In the genomic region with DNA sequence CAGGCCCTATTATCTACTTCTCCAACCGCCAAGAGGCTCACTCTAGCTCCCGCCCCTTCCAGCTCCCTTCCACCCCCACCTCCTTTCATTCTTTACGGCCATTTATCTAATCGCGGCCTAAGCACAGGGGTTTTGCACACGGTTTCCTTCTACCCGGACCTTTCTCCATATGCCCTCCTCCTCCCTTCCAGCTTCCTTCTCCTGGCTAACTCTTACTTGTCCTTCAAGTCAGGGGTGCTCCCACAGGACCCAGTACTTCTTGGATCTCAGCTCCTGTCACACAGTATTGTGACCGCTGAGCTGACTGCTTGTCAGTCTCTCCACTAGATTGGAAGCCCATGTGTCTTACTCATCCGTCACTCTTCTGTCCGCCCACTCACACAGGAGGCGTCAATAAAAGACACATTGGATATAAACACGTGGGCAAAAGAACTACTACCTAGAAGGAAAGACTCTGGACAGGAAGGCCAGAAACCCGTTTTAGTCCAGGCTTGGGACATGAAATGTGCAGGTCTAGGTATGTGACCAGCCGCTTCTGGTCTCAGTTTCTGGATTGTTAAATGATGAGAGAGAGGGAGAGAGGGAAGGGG, we compare ENCODE assay signal across 11 cellular contexts. TPM values are rescaled to one million over a fixed set of nuclear protein-coding genes. Genes with fewer than 3 reads are reported as not detected.
DNase-seq lines count a peak whose midpoint lies in the region; ATAC-seq, FAIRE-seq and TF ChIP-seq lines count a peak whose summit lies in the region.
"Had no signal": no experiment of that assay in that cellular context is flagged by ENCODE, and none has a peak within 500 bp of the region (broad histone marks: within the 10 kb centered on the region; RNA-seq: fewer than 3 reads in every experiment).

No MANE protein-coding gene starts in this region.

- H3K27me3 ChIP-seq in K562 (ENCODE audit: control insufficient read depth in 2 of 2, insufficient read depth in 2 of 2, low read length in 2 of 2), result no peaks in the 10 kb centered on the region
- peaks cover 0 to 11% (median 0%) of the 10 kb centered on the region in 3 experiments for H3K27me3 ChIP-seq in neuronal stem cell (ENCODE audit: control insufficient read depth in 3 of 3, insufficient read depth in 3 of 3, low read depth in 1 of 3, low read length in 3 of 3)

- no peak overlapping the region for H2BK120ac ChIP-seq in neuronal stem cell (ENCODE audit: low read depth, low read length)

- H3K79me1 ChIP-seq in neuronal stem cell (ENCODE audit: low read depth, low read length), result no peaks in the 10 kb centered on the region

- CTCF ChIA-PET in activated CD4-positive, alpha-beta T cell treated with anti-CD3 and anti-CD28 coated beads, Interleukin-2, amount 10 ng/mL, durations not matched to agents 7 days and 5 days (lab: Charles Lee), result interaction anchor here (0.6 to 1.8 kb wide), 9 partner anchors 9 to 780 kb away, joined by 3 to 5 read pairs (median 3); no protein-coding TSS in a partner anchor
- CTCF ChIA-PET in K562 (lab: Yijun Ruan, JAX; ENCODE audit: low intra/inter-chr PET ratio), result interaction anchor here (0.6 to 1.8 kb wide), 4 partner anchors 44 to 779 kb away, joined by 3 to 8 read pairs (median 4); no protein-coding TSS in a partner anchor

- no peak overlapping the region for H4K8ac ChIP-seq in neuronal stem cell (ENCODE audit: low read depth, low read length)

- H3K4me3 ChIP-seq in K562 (no peak overlapping the region), neuronal stem cell (ENCODE audit: low read length in 2 of 2) (no peak overlapping the region)

- no peak overlapping the region for H3K27ac Mint-ChIP-seq in activated CD4-positive, alpha-beta T cell treated with anti-CD3 and anti-CD28 coated beads, Interleukin-2, amount 10 ng/mL, durations not matched to agents 7 days and 5 days
- peak overlapping the region in 1 of 3 donors; percentile 96 for H3K27ac Mint-ChIP-seq in IgD-negative memory B cell

- in situ Hi-C loops in K562 (cut with MboI), result loop anchor here (10.0 kb wide), 1 partner anchor 578 kb away; no protein-coding TSS in a partner anchor

- peak overlapping the region; percentile 0 for H3K18ac ChIP-seq in neuronal stem cell (ENCODE audit: low read length)

- FAIRE-seq in K562 (lab: Jason Lieb, UNC), result peak; percentile 90
- FAIRE-seq: G401.6 had no signal

- H3K4ac ChIP-seq in neuronal stem cell (ENCODE audit: low read length), result no peak overlapping the region

- BruUV-seq in K562 (replicated peaks; lab: Mats Ljungman, UMichigan), result no TSS peak

- TF ChIP-seq POLR2A in K562 (conservative IDR thresholded peaks at IDR 0.05), result peak; percentile 48; the same call in 1 of the 2 replicates

- no peak overlapping the region for H3K23ac ChIP-seq in neuronal stem cell (ENCODE audit: low read depth, low read length, poor library complexity)

- H3K9me3 ChIP-seq in K562 (replicated peaks; ENCODE audit: control insufficient read depth, insufficient read depth, low read depth, low read length) (no peaks in the 10 kb centered on the region), neuronal stem cell (replicated peaks in 1 of 2; ENCODE audit: control insufficient read depth in 2 of 2, insufficient read depth in 1 of 2, low read depth in 1 of 2, low read length in 2 of 2) (no peaks in the 10 kb centered on the region)
- H3K9me3 ChIP-seq: neutrophil had no signal

- H3K4me2 ChIP-seq in K562 (ENCODE audit: insufficient read depth, low read length) (peak overlapping the region; percentile 64), neuronal stem cell (ENCODE audit: insufficient read depth, low read length, poor library complexity, severe bottlenecking) (no peak overlapping the region)

- H3K4me3 Mint-ChIP-seq in activated CD4-positive, alpha-beta T cell treated with anti-CD3 and anti-CD28 coated beads, Interleukin-2, amount 10 ng/mL, durations not matched to agents 7 days and 5 days, result peak overlapping the region; percentile 82
- peak overlapping the region; percentile 80 to 100 (median 98) for H3K4me3 Mint-ChIP-seq in IgD-negative memory B cell

- ATAC-seq in K562, result peak; percentile 85
- no peak for ATAC-seq in GM21447 (IDR thresholded peaks at IDR 0.05; ENCODE audit: unreplicated experiment)

- intact Hi-C loops in K562 (cut with micrococcal nuclease), result loop anchor here (1.0 to 10.0 kb wide), 6 partner anchors 42 to 780 kb away; no protein-coding TSS in a partner anchor

- no peak overlapping the region for H3K14ac ChIP-seq in neuronal stem cell (ENCODE audit: low read length)

- WGBS in K562 (ENCODE audit: insufficient coverage, low coverage, missing lambda C conversion rate), result 3% methylated on average over 14 of the region's 14 CpGs
- WGBS in neuronal stem cell (ENCODE audit: extremely low coverage in 2 of 2, insufficient read length in 2 of 2, insufficient replicate concordance in 1 of 2), 2 donors, result no CpG with 5 or more reads among the region's 14 CpGs

- H3K9me1 ChIP-seq in K562 (ENCODE audit: control insufficient read depth, insufficient read depth, low read length), result no peaks in the 10 kb centered on the region

- H3K79me2 ChIP-seq in K562 (ENCODE audit: control insufficient read depth, insufficient read depth, low read length), result no peaks in the 10 kb centered on the region

- no peaks in the 10 kb centered on the region for H4K20me1 ChIP-seq in K562 (replicated peaks; ENCODE audit: control insufficient read depth, insufficient read depth, low read length)

- H2AK5ac ChIP-seq in neuronal stem cell (ENCODE audit: low read depth, low read length), result no peak overlapping the region

- DNase-seq in activated CD4-positive, alpha-beta T cell treated with anti-CD3 and anti-CD28 coated beads, Interleukin-2, amount 10 ng/mL, durations not matched to agents 7 days and 5 days, result no peak
- no peak for DNase-seq in activated CD4-positive, alpha-beta T cell treated with anti-CD3 and anti-CD28 coated beads, Interleukin-2, amount 50 U/mL, for 48 hours
- DNase-seq in K562 (ENCODE audit: extremely low read depth in 1 of 4, low spot score in 3 of 4) (peak; percentile 69 to 87 (median 77)), neuronal stem cell (ENCODE audit: low spot score) (no peak), inferior parietal cortex (ENCODE audit: extremely low spot score) (no peak), GDM1 (lab: John Stamatoyannopoulos, UW) (no peak)

- POLR2A ChIA-PET in activated CD4-positive, alpha-beta T cell treated with anti-CD3 and anti-CD28 coated beads, Interleukin-2, amount 10 ng/mL, durations not matched to agents 7 days and 5 days (lab: Charles Lee), result no interaction called here
- POLR2A ChIA-PET in K562 (lab: Yijun Ruan, JAX), result interaction anchor here (0.6 to 1.6 kb wide), 3 partner anchors 19 to 38 kb away, joined by 3 to 4 read pairs (median 3); no protein-coding TSS in a partner anchor

- TF ChIP-seq CTCF in K562 (IDR thresholded peaks at IDR 0.05 in 2 of 3, conservative IDR thresholded peaks at IDR 0.05 in 1 of 3; ENCODE audit: insufficient read depth in 2 of 3, low read depth in 1 of 3, low read length in 3 of 3), result no peak

- peak; percentile 53; the same call in 1 of the 2 replicates for TF ChIP-seq EP300 in K562 (IDR thresholded peaks at IDR 0.05; ENCODE audit: low read length)

- H3K4me1 Mint-ChIP-seq in activated CD4-positive, alpha-beta T cell treated with anti-CD3 and anti-CD28 coated beads, Interleukin-2, amount 10 ng/mL, durations not matched to agents 7 days and 5 days, result peaks cover 11% of the 10 kb centered on the region
- H3K4me1 Mint-ChIP-seq in IgD-negative memory B cell, result peaks cover 2 to 9% (median 8%) of the 10 kb centered on the region in 3 donors

- no peak overlapping the region for H4K91ac ChIP-seq in neuronal stem cell (ENCODE audit: low read depth, low read length, poor library complexity)

- H3K27me3 Mint-ChIP-seq in activated CD4-positive, alpha-beta T cell treated with anti-CD3 and anti-CD28 coated beads, Interleukin-2, amount 10 ng/mL, durations not matched to agents 7 days and 5 days, result peaks cover 16% of the 10 kb centered on the region
- peaks cover 7% of the 10 kb centered on the region for H3K27me3 Mint-ChIP-seq in IgD-negative memory B cell

- H3K9ac ChIP-seq in K562 (ENCODE audit: insufficient read depth in 1 of 2, low read depth in 2 of 2, low read length in 2 of 2) (peak overlapping the region; percentile 8 to 49; a peak in 3 of 4 replicates), neuronal stem cell (ENCODE audit: low read depth, low read length, poor library complexity) (no peak overlapping the region)

- peaks cover 40 to 46% of the 10 kb centered on the region in 2 experiments; a peak in 4 of 5 replicates for H3K4me1 ChIP-seq in K562 (replicated peaks in 1 of 2; ENCODE audit: control insufficient read depth in 2 of 2, insufficient read depth in 2 of 2, low read length in 2 of 2)
- peaks cover 1 to 8% of the 10 kb centered on the region in 2 donors for H3K4me1 ChIP-seq in neuronal stem cell (ENCODE audit: control insufficient read depth in 2 of 2, insufficient read depth in 1 of 2, low read depth in 1 of 2, low read length in 2 of 2)

- H3K27ac ChIP-seq in K562 (ENCODE audit: extremely low read depth, low read depth, low read length) (peak overlapping the region; percentile 82), neuronal stem cell (replicated peaks; ENCODE audit: low read length) (no peak overlapping the region)
- H3K27ac ChIP-seq: epithelial cell of prostate, neutrophil had no signal

- H2BK12ac ChIP-seq in neuronal stem cell (ENCODE audit: low read length), result no peak overlapping the region

- H3K36me3 ChIP-seq in K562 (ENCODE audit: control insufficient read depth, insufficient read depth, low read length) (no peaks in the 10 kb centered on the region), neuronal stem cell (replicated peaks in 1 of 2; ENCODE audit: control insufficient read depth in 2 of 2, insufficient read depth in 2 of 2, low read length in 2 of 2) (no peaks in the 10 kb centered on the region)
- H3K36me3 ChIP-seq: neutrophil had no signal

- no peaks in the 10 kb centered on the region for H3K36me3 Mint-ChIP-seq in activated CD4-positive, alpha-beta T cell treated with anti-CD3 and anti-CD28 coated beads, Interleukin-2, amount 10 ng/mL, durations not matched to agents 7 days and 5 days (ENCODE audit: low read depth)
- no peaks in the 10 kb centered on the region for H3K36me3 Mint-ChIP-seq in IgD-negative memory B cell

- H2AFZ ChIP-seq in K562 (ENCODE audit: low read depth, low read length) (peak overlapping the region; percentile 94), neuronal stem cell (ENCODE audit: low read length) (peak overlapping the region; percentile 73)

- TF ChIP-seq RAD21 in K562 (CRISPR knock-in tag; conservative IDR thresholded peaks at IDR 0.05 in 1 of 2, IDR thresholded peaks at IDR 0.05 in 1 of 2), result no peak

- H3K9me3 Mint-ChIP-seq in activated CD4-positive, alpha-beta T cell treated with anti-CD3 and anti-CD28 coated beads, Interleukin-2, amount 10 ng/mL, durations not matched to agents 7 days and 5 days, result no peaks in the 10 kb centered on the region
- H3K9me3 Mint-ChIP-seq in IgD-negative memory B cell, result no peaks in the 10 kb centered on the region

- H2BK5ac ChIP-seq in neuronal stem cell (ENCODE audit: low read length), result no peak overlapping the region

- peak overlapping the region; percentile 1 for H2BK15ac ChIP-seq in neuronal stem cell (ENCODE audit: low read length)

RNA-seq across cellular contexts. Expression of gene HPS1, which starts 20.3 kb away (rescaled TPM):
- total RNA-seq in activated CD4-positive, alpha-beta T cell treated with anti-CD3 and anti-CD28 coated beads, Interleukin-2, amount 10 ng/mL, durations not matched to agents 7 days and 5 days, result 100 to 1,000 TPM in 1 of 2 experiments, 10 to 100 TPM in 1; 95.5 to 102 TPM
- polyA plus RNA-seq in IgD-negative memory B cell (125 TPM), K562 (2011; rRNA removed) (36.1 and 53.7 TPM in 2 replicates), K562 (2014; fragmentation: Illumina TruSeq; extraction: Trizol) (31.0 and 35.2 TPM in 2 replicates), K562 (2014; fragmentation: Nextera tagmentation; extraction: Ambion mirVana) (10 to 100 TPM; 18.1 to 23.7 TPM), K562 (2014; rRNA removed) (34.4 and 38.4 TPM in 2 replicates)
- 66.7 and 154 TPM in 2 replicates for total RNA-seq in K562 (2011; cell fraction: chromatin; rRNA removed; ENCODE audit: low replicate concordance)
- total RNA-seq in K562 (2011; cell fraction: nucleolus; rRNA removed), result 80.3 and 92.9 TPM in 2 replicates
- total RNA-seq in K562 (2011; cell fraction: nucleoplasm; rRNA removed), result 62.7 and 73.1 TPM in 2 replicates
- total RNA-seq in K562 (2014; rRNA removed) (26.3 and 37.1 TPM in 2 replicates), K562 (2014; rRNA removed; fragmentation: Illumina TruSeq; extraction: Trizol) (16.2 and 18.7 TPM in 2 replicates), K562 (2015; rRNA removed; fragmentation: Illumina TruSeq; extraction: Trizol) (20.8 and 23.2 TPM in 2 replicates), K562 (2021) (43.6 and 45.3 TPM in 2 replicates)
- polyA plus RNA-seq in K562 (2011; cell fraction: cytosol; rRNA removed), result 29.6 and 48.7 TPM in 2 replicates
- polyA plus RNA-seq in K562 (2011; cell fraction: nucleus; rRNA removed), result 137 and 184 TPM in 2 replicates
- polyA plus RNA-seq in K562 (2012), result 46.1 and 96.9 TPM in 2 replicates
- polyA minus RNA-seq in K562 (2011; rRNA and poly(A)+ RNA removed), result 20.8 and 27.8 TPM in 2 replicates
- 24.5 and 27.4 TPM in 2 replicates for polyA minus RNA-seq in K562 (2011; cell fraction: cytosol; rRNA and poly(A)+ RNA removed)
- polyA minus RNA-seq in K562 (2011; cell fraction: nucleus; rRNA and poly(A)+ RNA removed), result 43.5 and 44.1 TPM in 2 replicates
- polyA plus RNA-seq in neuronal stem cell (2013, experiment 1 of 2), result 34.3 TPM
- polyA plus RNA-seq in neuronal stem cell (2013, experiment 2 of 2), result 34.4 TPM

RNA-seq across cellular contexts. Expression of gene PYROXD2, which starts 52.0 kb away (rescaled TPM):
- 1 to 10 TPM; 6.2 to 10.0 TPM for total RNA-seq in activated CD4-positive, alpha-beta T cell treated with anti-CD3 and anti-CD28 coated beads, Interleukin-2, amount 10 ng/mL, durations not matched to agents 7 days and 5 days
- polyA plus RNA-seq in IgD-negative memory B cell (0.58 TPM), K562 (2011; rRNA removed) (1.4 and 2.1 TPM in 2 replicates), K562 (2014; fragmentation: Illumina TruSeq; extraction: Trizol) (0.36 TPM in 1 of 2 replicates, not detected in the other), K562 (2014; fragmentation: Nextera tagmentation; extraction: Ambion mirVana) (under 1 TPM; 0.56 to 0.67 TPM), K562 (2014; rRNA removed) (0.09 and 0.64 TPM in 2 replicates)
- total RNA-seq in K562 (2011; cell fraction: chromatin; rRNA removed; ENCODE audit: low replicate concordance), result 1.5 and 7.7 TPM in 2 replicates
- 2.0 and 2.7 TPM in 2 replicates for total RNA-seq in K562 (2011; cell fraction: nucleolus; rRNA removed)
- 2.6 and 4.7 TPM in 2 replicates for total RNA-seq in K562 (2011; cell fraction: nucleoplasm; rRNA removed)
- total RNA-seq in K562 (2014; rRNA removed) (0.14 TPM in 1 of 2 replicates, not detected in the other), K562 (2014; rRNA removed; fragmentation: Illumina TruSeq; extraction: Trizol) (0.15 TPM in 1 of 2 replicates, not detected in the other), K562 (2015; rRNA removed; fragmentation: Illumina TruSeq; extraction: Trizol) (0.83 TPM in 1 of 2 replicates, not detected in the other), K562 (2021) (0.58 and 1.0 TPM in 2 replicates)
- polyA plus RNA-seq in K562 (2011; cell fraction: cytosol; rRNA removed), result 0.25 and 0.54 TPM in 2 replicates
- 7.7 and 14.3 TPM in 2 replicates for polyA plus RNA-seq in K562 (2011; cell fraction: nucleus; rRNA removed)
- 1.0 and 2.6 TPM in 2 replicates for polyA plus RNA-seq in K562 (2012)
- polyA minus RNA-seq in K562 (2011; rRNA and poly(A)+ RNA removed), result 0.49 and 0.87 TPM in 2 replicates
- not detected in 2 replicates for polyA minus RNA-seq in K562 (2011; cell fraction: cytosol; rRNA and poly(A)+ RNA removed)
- polyA minus RNA-seq in K562 (2011; cell fraction: nucleus; rRNA and poly(A)+ RNA removed), result 0.94 and 1.1 TPM in 2 replicates
- 6.1 TPM for polyA plus RNA-seq in neuronal stem cell (2013, experiment 1 of 2)
- polyA plus RNA-seq in neuronal stem cell (2013, experiment 2 of 2), result 6.9 TPM

Comparison
In these comparisons a context has a peak if more than half of its experiments do, and no peak if none do; other contexts are left out.
1. DNase-seq: peak in K562 (4 of 4); none in activated CD4-positive, alpha-beta T cell treated with anti-CD3 and anti-CD28 coated beads, Interleukin-2, amount 10 ng/mL, durations not matched to agents 7 days and 5 days (single experiment), activated CD4-positive, alpha-beta T cell treated with anti-CD3 and anti-CD28 coated beads, Interleukin-2, amount 50 U/mL, for 48 hours (0 of 2), neuronal stem cell (single experiment), inferior parietal cortex (single experiment) and GDM1 (single experiment).